Comparison of ENCODE assay signal across 16 cellular contexts in genomic region chr2:29212009-29212408, GRCh38.
DNase-seq lines count a peak whose midpoint lies in the region; ATAC-seq and TF ChIP-seq lines count a peak whose summit lies in the region.
"Had no signal": no experiment of that assay in that cellular context is flagged by ENCODE, and none has a peak within 500 bp of the region (broad histone marks: within the 10 kb centered on the region; RNA-seq: fewer than 3 reads in every experiment).

No MANE protein-coding gene starts in this region.

- peak; percentile 40 for DNase-seq in AG08395 (ENCODE audit: low spot score)
- DNase-seq in astrocyte of the cerebellum (ENCODE audit: low read depth) = no peak
- peak; percentile 50 for DNase-seq in islet precursor cell
- DNase-seq in NCI-H1417 (lab: John Stamatoyannopoulos, UW) = no peak
- no peak for DNase-seq in stimulated activated CD4-positive, alpha-beta T cell treated with anti-CD3 and anti-CD28 coated beads, Interleukin-2, amount 100 ng/mL, for 24 hours
- no peak for DNase-seq in glomerular visceral epithelial cell (ENCODE audit: extremely low spot score)
- DNase-seq: activated CD4-positive, CD25-positive, alpha-beta regulatory T cell; DMS53; MG63; NCI-H2029 treated with DMSO at 0.1 percent for 48 hours; posterior cingulate gyrus; stimulated activated CD4-positive, alpha-beta T cell treated with anti-CD3 and anti-CD28 coated beads, Interleukin-12 subunit alpha, Interleukin-12 subunit beta, amount 100 ng/mL, for 4 hours; T-cell had no signal

- in situ Hi-C loops in astrocyte of the cerebellum (cut with HindIII; ENCODE audit: low sequenced_read_pairs) = no loop called here

- H3K4me3 ChIP-seq in astrocyte of the cerebellum (ENCODE audit: low read depth, low read length) = no peak overlapping the region
- H3K4me3 ChIP-seq: ascending aorta, MG63 had no signal

- TF ChIP-seq CTCF in GM12873 (IDR thresholded peaks at IDR 0.05; ENCODE audit: insufficient read depth, low read depth, low read length, missing control alignments) (peak; percentile 14), astrocyte of the cerebellum (IDR thresholded peaks at IDR 0.05; ENCODE audit: low read depth, low read length, missing control alignments) (peak; percentile 18)

- no peak for ATAC-seq in HG02588 (IDR thresholded peaks at IDR 0.05; ENCODE audit: unreplicated experiment)
- ATAC-seq: T-cell had no signal

Comparison
In these comparisons a context has a peak if more than half of its experiments do, and no peak if none do; other contexts are left out.
1. DNase-seq: peak in AG08395 (single experiment) and islet precursor cell (single experiment); none in astrocyte of the cerebellum (single experiment), NCI-H1417 (0 of 3), stimulated activated CD4-positive, alpha-beta T cell treated with anti-CD3 and anti-CD28 coated beads, Interleukin-2, amount 100 ng/mL, for 24 hours (0 of 2) and glomerular visceral epithelial cell (single experiment).